ENCODE assay signal across 8 cellular contexts in the genomic region with DNA sequence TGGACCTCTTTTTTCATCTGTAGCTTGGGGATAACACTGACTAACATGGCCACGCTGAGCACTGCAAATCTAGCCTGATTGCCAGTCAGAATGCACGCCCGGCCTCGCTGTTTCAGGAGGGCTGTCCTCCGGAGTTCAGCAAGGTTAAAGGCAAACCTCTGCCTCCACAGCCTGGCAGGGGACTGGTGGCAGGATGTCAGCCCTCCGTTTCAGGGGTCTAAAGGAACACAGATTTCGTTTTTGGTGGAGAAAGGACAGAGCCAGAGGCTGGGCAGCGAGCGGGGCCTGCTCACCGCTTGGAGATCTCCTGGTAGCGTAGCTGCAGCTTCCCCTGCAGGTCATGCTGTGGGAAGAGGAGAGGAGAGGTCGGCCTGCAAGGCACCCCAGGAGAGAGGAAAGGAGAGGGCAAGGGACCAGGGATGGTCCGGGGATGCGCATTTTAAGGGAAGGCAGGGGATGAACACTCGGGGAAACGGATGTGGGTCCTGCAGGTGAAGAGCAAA. TPM values are rescaled to one million over a fixed set of nuclear protein-coding genes. Genes with fewer than 3 reads are reported as not detected.
DNase-seq lines count a peak whose midpoint lies in the region; ATAC-seq and TF ChIP-seq lines count a peak whose summit lies in the region.

No MANE protein-coding gene starts in this region.

- intact Hi-C loops in Right ventricle myocardium inferior (cut with DNase I) (no loop called here), cardiac septum (cut with DNase I) (loop anchor here (2.0 to 5.0 kb wide), 2 partner anchors 14 to 822 kb away; partner anchors contain the start of gene ZNF317)

- in situ Hi-C loops in brain microvascular endothelial cell (cut with HindIII; ENCODE audit: low pct_ligation_motif_present, low sequenced_read_pairs) = no loop called here

- peaks cover 57% of the 10 kb centered on the region for H3K36me3 ChIP-seq in MG63
- H3K36me3 ChIP-seq in brain microvascular endothelial cell (replicated peaks) = peaks cover 20% of the 10 kb centered on the region
- peaks cover 1 to 14% (median 7%) of the 10 kb centered on the region in 4 donors for H3K36me3 ChIP-seq in liver (ENCODE audit: control insufficient read depth in 4 of 4, insufficient read depth in 3 of 4, low read depth in 1 of 4, low read length in 3 of 4)
- peaks cover 0 to 50% (median 0%) of the 10 kb centered on the region in 3 donors for H3K36me3 ChIP-seq in tibial nerve

- H3K9me3 ChIP-seq in MG63 = no peaks in the 10 kb centered on the region
- H3K9me3 ChIP-seq in liver (ENCODE audit: control insufficient read depth in 4 of 4, low read length in 3 of 4) = no peaks in the 10 kb centered on the region
- H3K9me3 ChIP-seq in tibial nerve = no peaks in the 10 kb centered on the region

- under 1% methylated on average over 16 of the region's 16 CpGs for WGBS in liver
- WGBS in tibial nerve, 2 donors = 0 to 3% methylated on average over 16 of the region's 16 CpGs

- H3K27me3 ChIP-seq in MG63 = no peaks in the 10 kb centered on the region
- H3K27me3 ChIP-seq in brain microvascular endothelial cell (replicated peaks) = no peaks in the 10 kb centered on the region
- H3K27me3 ChIP-seq in liver (ENCODE audit: control insufficient read depth in 4 of 4, insufficient read depth in 4 of 4, low read length in 3 of 4) = no peaks in the 10 kb centered on the region
- H3K27me3 ChIP-seq in tibial nerve = no peaks in the 10 kb centered on the region

- H3K27ac ChIP-seq in brain microvascular endothelial cell (peak overlapping the region; percentile 90), liver (ENCODE audit: low read depth in 1 of 2, low read length in 2 of 2) (peak overlapping the region; percentile 88 to 89), tibial nerve (peak overlapping the region; percentile 86 to 96 (median 94))

- TF ChIP-seq CTCF in brain microvascular endothelial cell (IDR thresholded peaks at IDR 0.05; ENCODE audit: low read depth, low read length, missing control alignments) (no peak), liver (IDR thresholded peaks at IDR 0.05; ENCODE audit: low read depth, low read length, missing input control) (no peak), tibial nerve (IDR thresholded peaks at IDR 0.05) (no peak)

- no peak for TF ChIP-seq RAD21 in liver (IDR thresholded peaks at IDR 0.05)

- DNase-seq in Right ventricle myocardium inferior (ENCODE audit: missing footprints) (peak; percentile 45), cardiac septum (ENCODE audit: low spot score) (no peak), MG63 (no peak), brain microvascular endothelial cell (no peak), tibial nerve (ENCODE audit: low spot score in 2 of 2) (no peak), activated gamma-delta T cell (lab: John Stamatoyannopoulos, UW) (no peak), midbrain (lab: John Stamatoyannopoulos, UW) (no peak)

- no peak for ATAC-seq in Right ventricle myocardium inferior

- no peak for TF ChIP-seq EP300 in tibial nerve (IDR thresholded peaks at IDR 0.05)

- peaks cover 13 to 35% (median 24%) of the 10 kb centered on the region in 4 donors for H3K4me1 ChIP-seq in liver (ENCODE audit: control insufficient read depth in 4 of 4, insufficient read depth in 4 of 4, low read length in 3 of 4)
- peaks cover 0 to 52% (median 21%) of the 10 kb centered on the region in 4 donors for H3K4me1 ChIP-seq in tibial nerve

- H3K9ac ChIP-seq in liver (ENCODE audit: low read depth in 1 of 2, low read length in 2 of 2) = peak overlapping the region; percentile 95 to 98

- TF ChIP-seq POLR2A in tibial nerve (IDR thresholded peaks at IDR 0.05) = no peak

- peak overlapping the region; percentile 93 for H3K4me3 ChIP-seq in MG63
- H3K4me3 ChIP-seq in brain microvascular endothelial cell (ENCODE audit: low read depth, low read length) = peak overlapping the region; percentile 99
- H3K4me3 ChIP-seq in liver (ENCODE audit: low read depth in 1 of 3, low read length in 3 of 3) = peak overlapping the region; percentile 58 to 94 (median 93)
- H3K4me3 ChIP-seq in tibial nerve = peak overlapping the region; percentile 80 to 95 (median 88)

TF ChIP-seq in liver, 16 proteins besides CTCF, POLR2A, EP300 and RAD21:
- TF ChIP-seq JUND (IDR thresholded peaks at IDR 0.05) = no peak

RNA-seq across cellular contexts. Expression of gene NDUFA7, which starts 0.6 kb away (rescaled TPM):
- total RNA-seq in Right ventricle myocardium inferior (129 TPM), cardiac septum (94.0 TPM), liver (10 to 100 TPM; 19.6 to 26.1 TPM), tibial nerve (10 to 100 TPM in 3 of 4 donors, 1 to 10 TPM in 1; 4.5 to 22.1 (median 16.0) TPM)
- total RNA-seq in MG63 (2014; rRNA removed; shearing (Covaris generic); ENCODE audit: low replicate concordance) = 10.3 and 40.1 TPM in 2 replicates
- 100 to 1,000 TPM in 1 of 2 donors, 10 to 100 TPM in 1; 85.2 to 101 TPM for polyA plus RNA-seq in liver

RNA-seq across cellular contexts. Expression of gene RPS28, which starts 0.7 kb away (rescaled TPM):
- total RNA-seq in Right ventricle myocardium inferior (1,212 TPM), cardiac septum (669 TPM), liver (100 to 1,000 TPM in 1 of 2 donors, 10 to 100 TPM in 1; 74.7 to 205 TPM), tibial nerve (100 to 1,000 TPM; 398 to 559 (median 412) TPM)
- 1,599 and 3,607 TPM in 2 replicates for total RNA-seq in MG63 (2014; rRNA removed; shearing (Covaris generic); ENCODE audit: low replicate concordance)
- 100 to 1,000 TPM; 324 to 467 TPM for polyA plus RNA-seq in liver

RNA-seq across cellular contexts. Expression of gene CD320, which starts 12.5 kb away (rescaled TPM):
- total RNA-seq in Right ventricle myocardium inferior = 32.9 TPM
- 15.8 TPM for total RNA-seq in cardiac septum
- 99.8 and 129 TPM in 2 replicates for total RNA-seq in MG63 (2014; rRNA removed; shearing (Covaris generic); ENCODE audit: low replicate concordance)
- total RNA-seq in liver = 10 to 100 TPM in 1 of 2 donors, 1 to 10 TPM in 1; 6.7 to 10.9 TPM
- 10 to 100 TPM; 14.3 to 18.0 TPM for polyA plus RNA-seq in liver
- 100 to 1,000 TPM in 1 of 4 donors, 10 to 100 TPM in 3; 64.7 to 109 (median 83.9) TPM for total RNA-seq in tibial nerve

RNA-seq across cellular contexts. Expression of gene KANK3, which starts 22.4 kb away (rescaled TPM):
- total RNA-seq in Right ventricle myocardium inferior (20.5 TPM), cardiac septum (13.1 TPM), liver (1 to 10 TPM; 3.3 to 4.5 TPM), tibial nerve (10 to 100 TPM; 13.8 to 34.8 (median 20.1) TPM)
- total RNA-seq in MG63 (2014; rRNA removed; shearing (Covaris generic); ENCODE audit: low replicate concordance) = 0.20 TPM in 1 of 2 replicates, not detected in the other
- 1 to 10 TPM in 1 of 2 donors, under 1 TPM in 1; 0.44 to 3.6 TPM for polyA plus RNA-seq in liver

RNA-seq across cellular contexts. Expression of gene ANGPTL4, which starts 43.3 kb away (rescaled TPM):
- 24.6 TPM for total RNA-seq in Right ventricle myocardium inferior
- 4.1 TPM for total RNA-seq in cardiac septum
- 46.7 and 64.6 TPM in 2 replicates for total RNA-seq in MG63 (2014; rRNA removed; shearing (Covaris generic); ENCODE audit: low replicate concordance)
- total RNA-seq in liver = 100 to 1,000 TPM in 1 of 2 donors, under 1 TPM in 1; 0.65 to 144 TPM
- 100 to 1,000 TPM in 1 of 2 donors, 10 to 100 TPM in 1; 25.2 to 118 TPM for polyA plus RNA-seq in liver
- 100 to 1,000 TPM in 1 of 4 donors, 10 to 100 TPM in 3; 52.2 to 256 (median 75.6) TPM for total RNA-seq in tibial nerve
